Comparison of ENCODE assay signal across 12 cellular contexts in genomic region chr2:44560352-44560751, GRCh38.
A peak's percentile ranks its signal among the peaks of the same experiment; 100 is the strongest.
DNase-seq lines count a peak whose midpoint lies in the region; FAIRE-seq and TF ChIP-seq lines count a peak whose summit lies in the region.
"Had no signal": no experiment of that assay in that cellular context is flagged by ENCODE, and none has a peak within 500 bp of the region (broad histone marks: within the 10 kb centered on the region; RNA-seq: fewer than 3 reads in every experiment).

No MANE protein-coding gene starts in this region.

- no peaks in the 10 kb centered on the region for H3K9me3 Mint-ChIP-seq in Calu3 (ENCODE audit: low read depth, unreplicated experiment)
- H3K9me3 Mint-ChIP-seq in CD8-positive, alpha-beta memory T cell: no peaks in the 10 kb centered on the region

- peak; percentile 15 for TF ChIP-seq CTCF in Calu3 (IDR thresholded peaks at IDR 0.05; ENCODE audit: unreplicated experiment)
- peak; percentile 57 for TF ChIP-seq CTCF in GM13977 (IDR thresholded peaks at IDR 0.05; ENCODE audit: extremely low read depth, insufficient read depth, missing control alignments)
- peak; percentile 8 for TF ChIP-seq CTCF in liver (IDR thresholded peaks at IDR 0.05; ENCODE audit: low read depth, low read length, missing input control)

- H3K36me3 ChIP-seq in liver (ENCODE audit: control insufficient read depth in 4 of 4, insufficient read depth in 3 of 4, low read depth in 1 of 4, low read length in 3 of 4): no peaks in the 10 kb centered on the region
- no peaks in the 10 kb centered on the region for H3K36me3 ChIP-seq in CD8-positive, alpha-beta memory T cell (ENCODE audit: insufficient read depth, low read length)
- H3K36me3 ChIP-seq: uterus had no signal

- intact Hi-C loops in Calu3 (cut with micrococcal nuclease; ENCODE audit: unreplicated experiment): loop anchor here (1.0 kb wide), 1 partner anchor 396 kb away; no protein-coding TSS in a partner anchor

- WGBS in liver: 89% methylated on average over 4 of the region's 4 CpGs

- H3K9me3 ChIP-seq in liver (ENCODE audit: control insufficient read depth in 4 of 4, low read length in 3 of 4): no peaks in the 10 kb centered on the region
- no peaks in the 10 kb centered on the region for H3K9me3 ChIP-seq in CD8-positive, alpha-beta memory T cell (ENCODE audit: low read length)
- H3K9me3 ChIP-seq: uterus had no signal

- peaks cover 0 to 5% (median 1%) of the 10 kb centered on the region in 4 donors for H3K4me1 ChIP-seq in liver (ENCODE audit: control insufficient read depth in 4 of 4, insufficient read depth in 4 of 4, low read length in 3 of 4)
- H3K4me1 ChIP-seq in CD8-positive, alpha-beta memory T cell (ENCODE audit: insufficient read depth, low read length): no peaks in the 10 kb centered on the region
- H3K4me1 ChIP-seq: uterus had no signal

- no peak overlapping the region for H3K4me3 Mint-ChIP-seq in Calu3 (ENCODE audit: low read depth, unreplicated experiment)
- H3K4me3 Mint-ChIP-seq in CD8-positive, alpha-beta memory T cell: no peak overlapping the region

- FAIRE-seq in frontal cortex (lab: Jason Lieb, UNC): no peak

- H3K4me1 Mint-ChIP-seq in Calu3 (ENCODE audit: low read depth, unreplicated experiment): peaks cover 18% of the 10 kb centered on the region
- H3K4me1 Mint-ChIP-seq in CD8-positive, alpha-beta memory T cell: no peaks in the 10 kb centered on the region

- no peaks in the 10 kb centered on the region for H3K27me3 Mint-ChIP-seq in Calu3 (ENCODE audit: unreplicated experiment)
- no peaks in the 10 kb centered on the region for H3K27me3 Mint-ChIP-seq in CD8-positive, alpha-beta memory T cell

- peak; percentile 54 for DNase-seq in Calu3
- no peak for DNase-seq in GM13977 (ENCODE audit: low spot score)
- peak; percentile 24 for DNase-seq in UCSD-AML1 (lab: John Stamatoyannopoulos, UW; ENCODE audit: unreplicated experiment)
- DNase-seq in CD8-positive, alpha-beta memory T cell: no peak
- DNase-seq in NCI-H526 treated with DMSO at 0.1 percent for 48 hours (lab: John Stamatoyannopoulos, UW): no peak
- no peak for DNase-seq in frontal cortex (ENCODE audit: low spot score in 2 of 2)
- DNase-seq in cerebellar cortex (ENCODE audit: low spot score): no peak
- DNase-seq: H7, mesenchymal stem cell, SHP77, uterus had no signal

- H3K27me3 ChIP-seq in liver (ENCODE audit: control insufficient read depth in 4 of 4, insufficient read depth in 4 of 4, low read length in 3 of 4): no peaks in the 10 kb centered on the region
- no peaks in the 10 kb centered on the region for H3K27me3 ChIP-seq in CD8-positive, alpha-beta memory T cell (ENCODE audit: insufficient read depth, low read length, poor library complexity, severe bottlenecking)
- H3K27me3 ChIP-seq: uterus had no signal

- H3K36me3 Mint-ChIP-seq in Calu3 (ENCODE audit: insufficient read depth, unreplicated experiment): peaks cover 4% of the 10 kb centered on the region
- peaks cover 9 to 25% (median 12%) of the 10 kb centered on the region in 3 donors for H3K36me3 Mint-ChIP-seq in CD8-positive, alpha-beta memory T cell

- no TSS peak for BruUV-seq in Calu3 (replicated peaks; lab: Mats Ljungman, UMichigan)

- in situ Hi-C loops in GM13977 (cut with MboI; ENCODE audit: low pct_unique_long_range_greater_than_20kb, low sequenced_read_pairs, unreplicated experiment): no loop called here

- CTCF ChIA-PET in Calu3 (lab: Charles Lee): interaction anchor here (1.7 to 2.5 kb wide), 2 partner anchors 81 to 396 kb away, joined by 5 to 11 read pairs; no protein-coding TSS in a partner anchor
- CTCF ChIA-PET in CD8-positive, alpha-beta memory T cell (lab: Charles Lee): interaction anchor here (0.9 to 1.2 kb wide), 2 partner anchors 11 to 395 kb away, joined by 3 read pairs; no protein-coding TSS in a partner anchor

- peak; percentile 4 to 45 for TF ChIP-seq RAD21 in liver (IDR thresholded peaks at IDR 0.05)

- no peak overlapping the region for H3K9ac ChIP-seq in liver (ENCODE audit: low read depth in 1 of 2, low read length in 2 of 2)

- no peak overlapping the region for H3K27ac ChIP-seq in liver (ENCODE audit: low read depth in 1 of 2, low read length in 2 of 2)
- H3K27ac ChIP-seq in CD8-positive, alpha-beta memory T cell (ENCODE audit: low read depth, low read length): no peak overlapping the region
- H3K27ac ChIP-seq: uterus had no signal

- no peak overlapping the region for H3K4me3 ChIP-seq in liver (ENCODE audit: low read depth in 1 of 3, low read length in 3 of 3)
- H3K4me3 ChIP-seq in CD8-positive, alpha-beta memory T cell (ENCODE audit: low read length): no peak overlapping the region
- H3K4me3 ChIP-seq: uterus had no signal

- no peak overlapping the region for H3K27ac Mint-ChIP-seq in Calu3 (ENCODE audit: unreplicated experiment)
- no peak overlapping the region for H3K27ac Mint-ChIP-seq in CD8-positive, alpha-beta memory T cell

- POLR2A ChIA-PET in CD8-positive, alpha-beta memory T cell (lab: Charles Lee): no interaction called here

TF ChIP-seq in liver, 16 proteins besides CTCF, POLR2A, EP300 and RAD21:
- TF ChIP-seq RXRA (IDR thresholded peaks at IDR 0.05): no peak
- TF ChIP-seq GABPA (IDR thresholded peaks at IDR 0.05 in 1 of 2, conservative IDR thresholded peaks at IDR 0.05 in 1 of 2): no peak
- TF ChIP-seq, protein P1, sequence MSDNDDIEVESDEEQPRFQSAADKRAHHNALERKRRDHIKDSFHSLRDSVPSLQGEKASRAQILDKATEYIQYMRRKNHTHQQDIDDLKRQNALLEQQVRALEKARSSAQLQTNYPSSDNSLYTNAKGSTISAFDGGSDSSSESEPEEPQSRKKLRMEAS (IDR thresholded peaks at IDR 0.05): no peak
- no peak for TF ChIP-seq EGR1 (IDR thresholded peaks at IDR 0.05; ENCODE audit: low read depth in 2 of 2)
- TF ChIP-seq, protein P2, sequence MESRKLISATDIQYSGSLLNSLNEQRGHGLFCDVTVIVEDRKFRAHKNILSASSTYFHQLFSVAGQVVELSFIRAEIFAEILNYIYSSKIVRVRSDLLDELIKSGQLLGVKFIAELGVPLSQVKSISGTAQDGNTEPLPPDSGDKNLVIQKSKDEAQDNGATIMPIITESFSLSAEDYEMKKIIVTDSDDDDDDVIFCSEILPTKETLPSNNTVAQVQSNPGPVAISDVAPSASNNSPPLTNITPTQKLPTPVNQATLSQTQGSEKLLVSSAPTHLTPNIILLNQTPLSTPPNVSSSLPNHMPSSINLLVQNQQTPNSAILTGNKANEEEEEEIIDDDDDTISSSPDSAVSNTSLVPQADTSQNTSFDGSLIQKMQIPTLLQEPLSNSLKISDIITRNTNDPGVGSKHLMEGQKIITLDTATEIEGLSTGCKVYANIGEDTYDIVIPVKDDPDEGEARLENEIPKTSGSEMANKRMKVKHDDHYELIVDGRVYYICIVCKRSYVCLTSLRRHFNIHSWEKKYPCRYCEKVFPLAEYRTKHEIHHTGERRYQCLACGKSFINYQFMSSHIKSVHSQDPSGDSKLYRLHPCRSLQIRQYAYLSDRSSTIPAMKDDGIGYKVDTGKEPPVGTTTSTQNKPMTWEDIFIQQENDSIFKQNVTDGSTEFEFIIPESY (IDR thresholded peaks at IDR 0.05): no peak
- TF ChIP-seq HNF4A (conservative IDR thresholded peaks at IDR 0.05): no peak
- TF ChIP-seq, protein P3, sequence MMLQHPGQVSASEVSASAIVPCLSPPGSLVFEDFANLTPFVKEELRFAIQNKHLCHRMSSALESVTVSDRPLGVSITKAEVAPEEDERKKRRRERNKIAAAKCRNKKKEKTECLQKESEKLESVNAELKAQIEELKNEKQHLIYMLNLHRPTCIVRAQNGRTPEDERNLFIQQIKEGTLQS (IDR thresholded peaks at IDR 0.05): no peak
- no peak for TF ChIP-seq TAF1 (conservative IDR thresholded peaks at IDR 0.05)
- TF ChIP-seq FOXA2 (IDR thresholded peaks at IDR 0.05): no peak
- no peak for TF ChIP-seq YY1 (IDR thresholded peaks at IDR 0.05)
- TF ChIP-seq, protein P4, sequence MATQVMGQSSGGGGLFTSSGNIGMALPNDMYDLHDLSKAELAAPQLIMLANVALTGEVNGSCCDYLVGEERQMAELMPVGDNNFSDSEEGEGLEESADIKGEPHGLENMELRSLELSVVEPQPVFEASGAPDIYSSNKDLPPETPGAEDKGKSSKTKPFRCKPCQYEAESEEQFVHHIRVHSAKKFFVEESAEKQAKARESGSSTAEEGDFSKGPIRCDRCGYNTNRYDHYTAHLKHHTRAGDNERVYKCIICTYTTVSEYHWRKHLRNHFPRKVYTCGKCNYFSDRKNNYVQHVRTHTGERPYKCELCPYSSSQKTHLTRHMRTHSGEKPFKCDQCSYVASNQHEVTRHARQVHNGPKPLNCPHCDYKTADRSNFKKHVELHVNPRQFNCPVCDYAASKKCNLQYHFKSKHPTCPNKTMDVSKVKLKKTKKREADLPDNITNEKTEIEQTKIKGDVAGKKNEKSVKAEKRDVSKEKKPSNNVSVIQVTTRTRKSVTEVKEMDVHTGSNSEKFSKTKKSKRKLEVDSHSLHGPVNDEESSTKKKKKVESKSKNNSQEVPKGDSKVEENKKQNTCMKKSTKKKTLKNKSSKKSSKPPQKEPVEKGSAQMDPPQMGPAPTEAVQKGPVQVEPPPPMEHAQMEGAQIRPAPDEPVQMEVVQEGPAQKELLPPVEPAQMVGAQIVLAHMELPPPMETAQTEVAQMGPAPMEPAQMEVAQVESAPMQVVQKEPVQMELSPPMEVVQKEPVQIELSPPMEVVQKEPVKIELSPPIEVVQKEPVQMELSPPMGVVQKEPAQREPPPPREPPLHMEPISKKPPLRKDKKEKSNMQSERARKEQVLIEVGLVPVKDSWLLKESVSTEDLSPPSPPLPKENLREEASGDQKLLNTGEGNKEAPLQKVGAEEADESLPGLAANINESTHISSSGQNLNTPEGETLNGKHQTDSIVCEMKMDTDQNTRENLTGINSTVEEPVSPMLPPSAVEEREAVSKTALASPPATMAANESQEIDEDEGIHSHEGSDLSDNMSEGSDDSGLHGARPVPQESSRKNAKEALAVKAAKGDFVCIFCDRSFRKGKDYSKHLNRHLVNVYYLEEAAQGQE (IDR thresholded peaks at IDR 0.05): no peak
- TF ChIP-seq SP1 (IDR thresholded peaks at IDR 0.05): no peak
- TF ChIP-seq JUND (IDR thresholded peaks at IDR 0.05): no peak
- TF ChIP-seq HNF4G (IDR thresholded peaks at IDR 0.05): no peak
- no peak for TF ChIP-seq NR2F2 (IDR thresholded peaks at IDR 0.05)
- TF ChIP-seq FOXA1 (IDR thresholded peaks at IDR 0.05): no peak
TF ChIP-seq in liver: peak in this region for 0.

Comparison
In these comparisons a context has a peak if more than half of its experiments do, and no peak if none do; other contexts are left out.
1. DNase-seq: peak in Calu3 (single experiment) and UCSD-AML1 (single experiment); none in GM13977 (single experiment), CD8-positive, alpha-beta memory T cell (0 of 5), NCI-H526 treated with DMSO at 0.1 percent for 48 hours (single experiment), frontal cortex (0 of 2) and cerebellar cortex (single experiment).
2. Peak in every context shown above with its lines, with median percentiles within 50 percentile points of each other: CTCF ChIP-seq.